15 cellular contexts compared by ENCODE assay signal in the genomic region with DNA sequence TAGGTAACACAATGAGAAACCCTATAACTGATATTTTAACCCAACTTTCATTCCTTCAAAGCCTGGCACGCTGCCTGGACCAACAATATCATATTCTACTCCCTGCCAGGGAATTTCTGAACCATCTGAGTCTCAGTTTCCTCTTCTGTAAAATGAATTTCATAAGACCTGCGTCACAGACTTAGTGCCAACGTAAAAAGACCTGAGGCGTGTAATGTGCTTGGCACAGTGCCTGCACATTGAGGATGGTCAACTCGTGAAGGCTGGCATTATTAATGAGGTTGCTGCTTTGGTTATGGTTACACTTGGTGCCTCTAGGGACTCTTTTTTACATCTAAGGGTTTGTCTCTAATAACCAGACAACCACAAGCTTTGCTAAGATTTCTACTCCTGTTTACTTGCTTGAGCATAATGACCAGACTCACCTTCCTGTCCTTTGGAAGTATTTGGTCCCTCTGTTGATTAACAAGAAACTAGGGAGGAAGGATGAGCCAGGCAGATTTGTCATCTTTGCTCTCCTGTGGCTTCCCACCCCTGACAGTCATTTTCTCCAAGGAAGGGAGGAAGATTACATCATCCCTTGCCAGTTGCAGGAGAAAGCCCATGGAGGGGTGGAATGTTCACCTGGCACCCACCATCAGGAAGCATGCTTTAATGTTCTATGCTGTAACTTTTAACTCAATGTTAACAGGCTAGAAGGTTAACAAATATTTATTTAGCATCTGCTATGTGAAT.
DNase-seq lines count a peak whose midpoint lies in the region; ATAC-seq and TF ChIP-seq lines count a peak whose summit lies in the region.
"Had no signal": no experiment of that assay in that cellular context is flagged by ENCODE, and none has a peak within 500 bp of the region (broad histone marks: within the 10 kb centered on the region; RNA-seq: fewer than 3 reads in every experiment).

No MANE protein-coding gene starts in this region.

- H3K4me3 Mint-ChIP-seq in activated T-cell treated with anti-CD3 and anti-CD28 coated beads, Interleukin-2, amount 50 U/mL, for 72 hours, result no peak overlapping the region
- H3K4me3 Mint-ChIP-seq: activated naive CD8-positive, alpha-beta T cell treated with anti-CD3 and anti-CD28 coated beads, Interleukin-2, amount 10 ng/mL, durations not matched to agents 7 days and 5 days; dendritic cell treated with granulocyte-macrophage colony-stimulating factor and Interleukin-4, amounts not matched to agents 40 ng/mL and 50 ng/mL, for 4 days; type B pancreatic cell had no signal

- no peak for TF ChIP-seq CTCF in mucosa of descending colon (IDR thresholded peaks at IDR 0.05)

- no peak for ATAC-seq in activated T-cell treated with anti-CD3 and anti-CD28 coated beads, Interleukin-2, amount 50 U/mL, for 72 hours (replicated peaks in 1 of 2)
- no peak for ATAC-seq in mucosa of descending colon
- ATAC-seq: activated CD4-positive, CD25-positive, alpha-beta regulatory T cell treated with anti-CD3 and anti-CD28 coated beads, Interleukin-2, amount 50 U/mL, for 24 hours; K562 had no signal

- peaks cover 34% of the 10 kb centered on the region for H3K4me1 ChIP-seq in adipocyte (ENCODE audit: control insufficient read depth, insufficient read depth, low read length)
- H3K4me1 ChIP-seq in mucosa of descending colon (ENCODE audit: low read depth), result no peaks in the 10 kb centered on the region
- H3K4me1 ChIP-seq: BLaER1 had no signal

- DNase-seq in AG20443 (ENCODE audit: low spot score) (peak; percentile 13), LHCN-M2 (ENCODE audit: low read depth) (peak; percentile 32), adipocyte (ENCODE audit: low read depth) (peak; percentile 41), iris pigment epithelial cell (ENCODE audit: low read depth) (peak; percentile 39), NCI-H2171 (lab: John Stamatoyannopoulos, UW) (no peak), head of caudate nucleus (no peak), mucosa of descending colon (no peak)
- DNase-seq in activated T-cell treated with anti-CD3 and anti-CD28 coated beads, Interleukin-2, amount 50 U/mL, for 72 hours, result no peak
- DNase-seq: activated naive CD8-positive, alpha-beta T cell treated with anti-CD3 and anti-CD28 coated beads, Interleukin-2, amount 10 ng/mL, durations not matched to agents 7 days and 5 days; NCI-H1694 had no signal

- H3K27me3 ChIP-seq in adipocyte (replicated peaks; ENCODE audit: control insufficient read depth, insufficient read depth, low read length), result no peaks in the 10 kb centered on the region
- H3K27me3 ChIP-seq: BLaER1 had no signal

- no peaks in the 10 kb centered on the region for H3K36me3 Mint-ChIP-seq in activated T-cell treated with anti-CD3 and anti-CD28 coated beads, Interleukin-2, amount 50 U/mL, for 72 hours (ENCODE audit: insufficient read depth in 2 of 2)
- H3K36me3 Mint-ChIP-seq: activated naive CD8-positive, alpha-beta T cell treated with anti-CD3 and anti-CD28 coated beads, Interleukin-2, amount 10 ng/mL, durations not matched to agents 7 days and 5 days had no signal

- H3K9me3 Mint-ChIP-seq in activated T-cell treated with anti-CD3 and anti-CD28 coated beads, Interleukin-2, amount 50 U/mL, for 72 hours, result peaks cover 0 to 2% of the 10 kb centered on the region in 2 donors
- H3K9me3 Mint-ChIP-seq: activated naive CD8-positive, alpha-beta T cell treated with anti-CD3 and anti-CD28 coated beads, Interleukin-2, amount 10 ng/mL, durations not matched to agents 7 days and 5 days; dendritic cell treated with granulocyte-macrophage colony-stimulating factor and Interleukin-4, amounts not matched to agents 40 ng/mL and 50 ng/mL, for 4 days; type B pancreatic cell had no signal

- intact Hi-C loops in head of caudate nucleus (cut with DNase I), result no loop called here
- intact Hi-C loops in mucosa of descending colon (cut with DNase I, micrococcal nuclease), result no loop called here

- H3K36me3 ChIP-seq in adipocyte (ENCODE audit: control insufficient read depth, insufficient read depth, low read length, severe bottlenecking), result peaks cover 48% of the 10 kb centered on the region
- H3K36me3 ChIP-seq in mucosa of descending colon (ENCODE audit: low read depth), result no peaks in the 10 kb centered on the region
- H3K36me3 ChIP-seq: BLaER1 had no signal

- no peaks in the 10 kb centered on the region for H3K27me3 Mint-ChIP-seq in activated T-cell treated with anti-CD3 and anti-CD28 coated beads, Interleukin-2, amount 50 U/mL, for 72 hours (ENCODE audit: low read depth)
- H3K27me3 Mint-ChIP-seq: dendritic cell treated with granulocyte-macrophage colony-stimulating factor and Interleukin-4, amounts not matched to agents 40 ng/mL and 50 ng/mL, for 4 days had no signal

- no peak overlapping the region for H3K27ac Mint-ChIP-seq in activated T-cell treated with anti-CD3 and anti-CD28 coated beads, Interleukin-2, amount 50 U/mL, for 72 hours
- H3K27ac Mint-ChIP-seq: activated naive CD8-positive, alpha-beta T cell treated with anti-CD3 and anti-CD28 coated beads, Interleukin-2, amount 10 ng/mL, durations not matched to agents 7 days and 5 days; dendritic cell treated with granulocyte-macrophage colony-stimulating factor and Interleukin-4, amounts not matched to agents 40 ng/mL and 50 ng/mL, for 4 days; type B pancreatic cell had no signal

- H3K4me1 Mint-ChIP-seq in activated T-cell treated with anti-CD3 and anti-CD28 coated beads, Interleukin-2, amount 50 U/mL, for 72 hours (ENCODE audit: low read depth), result no peaks in the 10 kb centered on the region
- H3K4me1 Mint-ChIP-seq: activated naive CD8-positive, alpha-beta T cell treated with anti-CD3 and anti-CD28 coated beads, Interleukin-2, amount 10 ng/mL, durations not matched to agents 7 days and 5 days had no signal

- no peaks in the 10 kb centered on the region for H3K9me3 ChIP-seq in adipocyte (ENCODE audit: control insufficient read depth, low read length)
- H3K9me3 ChIP-seq in mucosa of descending colon, result no peaks in the 10 kb centered on the region
- H3K9me3 ChIP-seq: BLaER1 had no signal

- H3K9ac ChIP-seq in adipocyte (ENCODE audit: low read length), result no peak overlapping the region
- H3K9ac ChIP-seq: BLaER1 had no signal

- H3K4me3 ChIP-seq in adipocyte (ENCODE audit: low read length) (no peak overlapping the region), mucosa of descending colon (no peak overlapping the region)
- H3K4me3 ChIP-seq: BLaER1, K562 had no signal

Comparison
In these comparisons a context has a peak if more than half of its experiments do, and no peak if none do; other contexts are left out.
1. DNase-seq: peak in AG20443 (single experiment), LHCN-M2 (single experiment), adipocyte (single experiment) and iris pigment epithelial cell (single experiment); none in NCI-H2171 (single experiment), head of caudate nucleus (0 of 42), activated T-cell treated with anti-CD3 and anti-CD28 coated beads, Interleukin-2, amount 50 U/mL, for 72 hours (0 of 2) and mucosa of descending colon (0 of 3).